Comparison of ENCODE assay signal across 8 cellular contexts in the genomic region with DNA sequence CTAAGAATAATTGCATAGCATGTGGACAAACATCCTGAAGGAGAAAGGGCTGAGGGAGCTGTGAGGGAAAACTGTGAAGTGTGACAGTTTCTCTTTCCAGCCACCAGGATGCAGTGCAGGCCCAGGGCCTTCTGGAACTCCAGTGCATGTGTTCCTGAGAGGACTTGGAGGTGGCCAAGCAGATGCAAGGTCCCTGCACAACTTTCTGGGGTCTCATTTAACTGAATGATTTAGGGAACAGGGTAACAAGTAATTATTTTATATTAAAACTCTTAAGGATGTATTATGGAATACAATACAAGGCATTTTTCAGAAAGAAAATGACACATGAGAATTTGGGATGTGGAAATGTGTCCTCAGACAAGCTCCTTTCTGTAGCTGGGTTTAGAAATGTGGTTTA.
DNase-seq lines count a peak whose midpoint lies in the region; ATAC-seq lines count a peak whose summit lies in the region.

No MANE protein-coding gene starts in this region.

- H3K27ac Mint-ChIP-seq in stimulated activated effector memory CD8-positive, alpha-beta T cell treated with anti-CD3 and anti-CD28 coated beads, Interleukin-12 subunit alpha, Interleukin-12 subunit beta, amount 100 ng/mL, for 72 hours, result no peak overlapping the region

- H3K4me1 Mint-ChIP-seq in stimulated activated effector memory CD8-positive, alpha-beta T cell treated with anti-CD3 and anti-CD28 coated beads, Interleukin-12 subunit alpha, Interleukin-12 subunit beta, amount 100 ng/mL, for 72 hours, result no peaks in the 10 kb centered on the region

- ATAC-seq in stimulated activated effector memory CD8-positive, alpha-beta T cell treated with anti-CD3 and anti-CD28 coated beads, Interleukin-12 subunit alpha, Interleukin-12 subunit beta, amount 100 ng/mL, for 72 hours, result peak; percentile 65
- no peak for ATAC-seq in HG03354 (IDR thresholded peaks at IDR 0.05; ENCODE audit: poor library complexity, severe bottlenecking, unreplicated experiment)

- H3K36me3 Mint-ChIP-seq in stimulated activated effector memory CD8-positive, alpha-beta T cell treated with anti-CD3 and anti-CD28 coated beads, Interleukin-12 subunit alpha, Interleukin-12 subunit beta, amount 100 ng/mL, for 72 hours, result no peaks in the 10 kb centered on the region

- DNase-seq in ELF-1 (ENCODE audit: low read depth, low spot score) (peak; percentile 71), H4 (ENCODE audit: low spot score) (peak; percentile 41), NCI-H1092 treated with DMSO at 0.1 percent for 48 hours (lab: John Stamatoyannopoulos, UW) (peak; percentile 73), SW 1271 (lab: John Stamatoyannopoulos, UW) (peak; percentile 1 to 27), cerebellar cortex (ENCODE audit: low spot score) (peak; percentile 65), kidney tubule cell (ENCODE audit: low spot score) (peak; percentile 69)
- DNase-seq in stimulated activated effector memory CD8-positive, alpha-beta T cell treated with anti-CD3 and anti-CD28 coated beads, Interleukin-12 subunit alpha, Interleukin-12 subunit beta, amount 100 ng/mL, for 72 hours (ENCODE audit: low spot score in 2 of 2), result no peak

- no peaks in the 10 kb centered on the region for H3K9me3 Mint-ChIP-seq in stimulated activated effector memory CD8-positive, alpha-beta T cell treated with anti-CD3 and anti-CD28 coated beads, Interleukin-12 subunit alpha, Interleukin-12 subunit beta, amount 100 ng/mL, for 72 hours

- H3K4me3 Mint-ChIP-seq in stimulated activated effector memory CD8-positive, alpha-beta T cell treated with anti-CD3 and anti-CD28 coated beads, Interleukin-12 subunit alpha, Interleukin-12 subunit beta, amount 100 ng/mL, for 72 hours, result no peak overlapping the region

Comparison
In these comparisons a context has a peak if more than half of its experiments do, and no peak if none do; other contexts are left out.
1. DNase-seq: peak in ELF-1 (single experiment), H4 (single experiment), NCI-H1092 treated with DMSO at 0.1 percent for 48 hours (single experiment), SW 1271 (2 of 2), cerebellar cortex (single experiment) and kidney tubule cell (single experiment); none in stimulated activated effector memory CD8-positive, alpha-beta T cell treated with anti-CD3 and anti-CD28 coated beads, Interleukin-12 subunit alpha, Interleukin-12 subunit beta, amount 100 ng/mL, for 72 hours (0 of 2).